Comparison of ENCODE assay signal across 8 cellular contexts in the genomic region with DNA sequence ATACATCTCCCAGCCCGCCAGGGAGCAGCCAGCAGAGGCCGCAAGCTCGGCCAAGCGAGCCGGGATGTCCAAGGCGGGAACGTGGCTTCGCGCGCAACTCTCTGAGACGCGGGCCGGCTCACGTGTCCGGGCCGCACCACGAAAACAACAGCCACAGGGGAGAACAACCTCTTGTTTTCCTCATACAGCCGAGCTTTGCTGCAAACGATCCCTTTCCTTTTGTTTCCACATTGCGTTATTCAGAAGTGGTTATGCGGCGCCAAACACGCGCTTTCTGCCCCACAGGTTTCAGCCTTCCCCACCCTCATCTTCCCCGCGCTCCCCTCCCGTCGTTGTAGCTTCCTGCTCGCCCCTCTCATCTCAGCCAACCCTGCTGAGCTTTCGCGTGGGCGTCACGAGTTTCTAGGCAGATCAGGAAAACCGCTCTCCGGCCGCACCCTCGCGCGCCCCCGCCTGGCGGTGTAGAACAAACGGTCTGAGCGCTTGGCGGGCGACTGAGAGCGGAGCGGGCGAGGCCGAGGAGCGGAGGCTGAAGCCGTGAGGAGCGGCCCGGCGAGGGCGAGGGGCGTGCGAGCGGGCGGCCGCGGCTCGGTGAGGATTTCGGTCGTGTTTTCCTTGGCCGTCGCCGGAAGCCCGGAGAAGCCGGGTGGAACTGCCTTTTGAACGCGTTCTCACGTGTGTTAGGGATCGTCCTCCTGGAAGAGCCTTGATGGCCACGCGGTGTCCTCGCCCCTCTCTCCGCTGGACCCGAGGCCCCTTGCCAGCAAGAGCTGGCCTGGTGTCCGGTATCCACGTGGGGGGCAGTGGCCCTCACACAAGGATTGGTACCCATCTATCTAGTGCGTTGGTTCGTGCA. TPM values are rescaled to one million over a fixed set of nuclear protein-coding genes. Genes with fewer than 3 reads are reported as not detected.
DNase-seq lines count a peak whose midpoint lies in the region; ATAC-seq and TF ChIP-seq lines count a peak whose summit lies in the region.

No MANE protein-coding gene starts in this region.

- H3K18ac ChIP-seq in mesendoderm (ENCODE audit: low read length), result no peak overlapping the region

- no peaks in the 10 kb centered on the region for H4K20me1 ChIP-seq in HCT116 (ENCODE audit: insufficient read depth)

- H3K9ac ChIP-seq in HCT116 (ENCODE audit: low read length) (peak overlapping the region; percentile 50), endodermal cell (ENCODE audit: extremely low read depth, low read length, poor library complexity, severe bottlenecking) (peak overlapping the region; percentile 44), mesendoderm (ENCODE audit: low read length) (peak overlapping the region; percentile 25)

- peak overlapping the region; percentile 96 for H3K27ac Mint-ChIP-seq in endodermal cell

- peaks cover 20% of the 10 kb centered on the region for H3K9me3 Mint-ChIP-seq in endodermal cell

- no peak overlapping the region for H4K8ac ChIP-seq in mesendoderm (ENCODE audit: low read depth, low read length)

- H3K4me2 ChIP-seq in HCT116 (ENCODE audit: low read length) (peak overlapping the region; percentile 77), mesendoderm (ENCODE audit: low read length) (no peak overlapping the region)

- RAD21 ChIA-PET in HCT116 (lab: Charles Lee; ENCODE audit: low non-redundant PET in 1 of 2, low total read pairs in 2 of 2, uncharacterized antibody in 2 of 2, unreplicated experiment in 2 of 2), result no interaction called here

- CTCF ChIA-PET in HCT116 (lab: Charles Lee), result interaction anchor here (0.7 to 1.3 kb wide), 10 partner anchors 9 to 423 kb away, joined by 3 to 9 read pairs (median 4); partner anchors contain the start of genes CCDC47, DDX42 and GH2

- no peak overlapping the region for H2AK5ac ChIP-seq in mesendoderm (ENCODE audit: low read length)

- peak in 2 of 3 experiments; percentile 56 to 68; a peak in 4 of 6 replicates for TF ChIP-seq CTCF in HCT116 (IDR thresholded peaks at IDR 0.05 in 2 of 3, conservative IDR thresholded peaks at IDR 0.05 in 1 of 3; ENCODE audit: borderline replicate concordance in 1 of 3, insufficient read depth in 1 of 3, low read depth in 2 of 3, low read length in 2 of 3)
- TF ChIP-seq CTCF in endodermal cell (conservative IDR thresholded peaks at IDR 0.05), result peak; percentile 75

- H3K27me3 Mint-ChIP-seq in endodermal cell (ENCODE audit: insufficient read depth), result peaks cover 68% of the 10 kb centered on the region

- 67 to 76% methylated on average over 56 to 82 of the region's 82 CpGs for WGBS in endodermal cell (ENCODE audit: insufficient coverage in 1 of 2, insufficient read length in 1 of 2), 2 experiments
- WGBS in mesendoderm (ENCODE audit: extremely low coverage, insufficient coverage, low lambda C conversion rate), result no CpG with 5 or more reads among the region's 82 CpGs

- H3K27me3 ChIP-seq in HCT116 (ENCODE audit: insufficient read depth, low read length) (no peaks in the 10 kb centered on the region), endodermal cell (ENCODE audit: control insufficient read depth, insufficient read depth, low read length, poor library complexity, severe bottlenecking) (peaks cover 21% of the 10 kb centered on the region), mesendoderm (ENCODE audit: insufficient read depth, low read length, poor library complexity) (no peaks in the 10 kb centered on the region)

- peaks cover 0 to 5% of the 10 kb centered on the region in 2 experiments; a peak in 1 of 4 replicates for H3K9me3 ChIP-seq in HCT116 (ENCODE audit: control insufficient read depth in 1 of 2, insufficient read depth in 1 of 2, low read depth in 1 of 2, low read length in 2 of 2)
- H3K9me3 ChIP-seq in endodermal cell (ENCODE audit: control insufficient read depth, low read length), result no peaks in the 10 kb centered on the region

- H3K27ac ChIP-seq in HCT116 (ENCODE audit: low read depth, low read length) (peak overlapping the region; percentile 61), endodermal cell (ENCODE audit: low read depth, low read length) (no peak overlapping the region), mesendoderm (ENCODE audit: low read depth, low read length) (no peak overlapping the region)

- H3K23ac ChIP-seq in mesendoderm (ENCODE audit: low read length), result no peak overlapping the region

- H3K4ac ChIP-seq in mesendoderm (ENCODE audit: low read depth, low read length), result no peak overlapping the region

- BruUV-seq in HCT116 (replicated peaks; lab: Mats Ljungman, UMichigan), result TSS peak; percentile 58

- H2BK120ac ChIP-seq in mesendoderm (ENCODE audit: low read depth, low read length), result no peak overlapping the region

- H2AFZ ChIP-seq in HCT116 (ENCODE audit: low read depth, low read length, poor library complexity, severe bottlenecking), result peak overlapping the region; percentile 5

- DNase-seq in GDM1 (lab: John Stamatoyannopoulos, UW) (peak; percentile 84), HCT116 (ENCODE audit: low read depth, low spot score) (peak; percentile 99), NCI-H226 (peak; percentile 54), endodermal cell (peak; percentile 99), mesendoderm (peak; percentile 97), NCI-H345 treated with DMSO at 0.1 percent for 48 hours (lab: John Stamatoyannopoulos, UW; ENCODE audit: unreplicated experiment) (no peak)
- peak; percentile 82 for DNase-seq in activated CD8-positive, alpha-beta memory T cell treated with anti-CD3 and anti-CD28 coated beads, Interleukin-2, amount 50 U/mL, for 1 hour (ENCODE audit: extremely low read depth)
- DNase-seq in stimulated activated CD8-positive, alpha-beta memory T cell treated with anti-CD3 and anti-CD28 coated beads, Interleukin-15, amount 100 ng/mL, for 1 hour (ENCODE audit: low read depth), result peak; percentile 92

- peaks cover 3% of the 10 kb centered on the region for H3K4me1 Mint-ChIP-seq in endodermal cell

- H3K79me1 ChIP-seq in mesendoderm (ENCODE audit: low read length), result no peaks in the 10 kb centered on the region

- no peak for TF ChIP-seq RAD21 in HCT116 (IDR thresholded peaks at IDR 0.05; ENCODE audit: low read depth)

- intact Hi-C loops in HCT116 (cut with micrococcal nuclease), result no loop called here

- peak; percentile 17 for TF ChIP-seq POLR2A in HCT116 (IDR thresholded peaks at IDR 0.05; ENCODE audit: borderline replicate concordance, extremely low read depth, insufficient read depth, insufficient read length)

- no peak overlapping the region for H2BK5ac ChIP-seq in mesendoderm (ENCODE audit: low read length)

- H4K5ac ChIP-seq in mesendoderm (ENCODE audit: low read length), result no peak overlapping the region

- peak overlapping the region; percentile 18 to 52 for H3K4me3 ChIP-seq in HCT116 (replicated peaks in 1 of 2; ENCODE audit: low read depth in 1 of 2, low read length in 2 of 2)
- no peak overlapping the region for H3K4me3 ChIP-seq in endodermal cell (ENCODE audit: low read length)
- H3K4me3 ChIP-seq in mesendoderm (ENCODE audit: low read length), result no peak overlapping the region

- H3K79me2 ChIP-seq in HCT116 (ENCODE audit: insufficient read depth, low read length) (no peaks in the 10 kb centered on the region), mesendoderm (ENCODE audit: control insufficient read depth, insufficient read depth, low read length) (no peaks in the 10 kb centered on the region)

- POLR2A ChIA-PET in HCT116 (lab: Charles Lee), result no interaction called here

- H3K4me1 ChIP-seq in HCT116 (ENCODE audit: control insufficient read depth in 1 of 2, insufficient read depth in 2 of 2, low read length in 2 of 2) (peaks cover 12 to 28% of the 10 kb centered on the region in 2 experiments), endodermal cell (ENCODE audit: control insufficient read depth, insufficient read depth, low read length) (no peaks in the 10 kb centered on the region), mesendoderm (ENCODE audit: control insufficient read depth, low read depth, low read length) (no peaks in the 10 kb centered on the region)

- no peaks in the 10 kb centered on the region for H3K36me3 Mint-ChIP-seq in endodermal cell (ENCODE audit: low read depth)

- peak overlapping the region; percentile 53 for H3K4me3 Mint-ChIP-seq in endodermal cell

- H2BK15ac ChIP-seq in mesendoderm (replicated peaks; ENCODE audit: low read depth), result no peak overlapping the region

- H3K56ac ChIP-seq in mesendoderm (ENCODE audit: low read length), result peak overlapping the region; percentile 73

- H3K9me2 ChIP-seq in HCT116 (ENCODE audit: insufficient read depth), result no peaks in the 10 kb centered on the region

- H3K36me3 ChIP-seq in HCT116 (ENCODE audit: control insufficient read depth in 1 of 2, insufficient read depth in 2 of 2, low read length in 2 of 2) (no peaks in the 10 kb centered on the region), endodermal cell (ENCODE audit: control insufficient read depth, insufficient read depth, low read length) (no peaks in the 10 kb centered on the region), mesendoderm (ENCODE audit: control insufficient read depth, insufficient read depth, low read length) (no peaks in the 10 kb centered on the region)

- ATAC-seq in HCT116, result peak; percentile 94

RNA-seq across cellular contexts. Expression of gene SMARCD2, which starts 6.6 kb away (rescaled TPM):
- 168 TPM for total RNA-seq in HCT116 (2021; ENCODE audit: unreplicated experiment)
- 169 and 186 TPM in 2 replicates for polyA plus RNA-seq in HCT116 (2012)
- 10 to 100 TPM; 68.8 to 82.1 TPM for total RNA-seq in endodermal cell
- 43.3 TPM for polyA plus RNA-seq in endodermal cell (2013, experiment 1 of 2)
- 43.8 TPM for polyA plus RNA-seq in endodermal cell (2013, experiment 2 of 2)
- polyA plus RNA-seq in mesendoderm (2013, experiment 1 of 2), result 39.6 TPM
- polyA plus RNA-seq in mesendoderm (2013, experiment 2 of 2), result 40.6 TPM

RNA-seq across cellular contexts. Expression of gene FTSJ3, which starts 21.6 kb away (rescaled TPM):
- total RNA-seq in HCT116 (2021; ENCODE audit: unreplicated experiment) (70.9 TPM), endodermal cell (10 to 100 TPM; 58.5 to 72.3 TPM)
- 35.8 and 40.6 TPM in 2 replicates for polyA plus RNA-seq in HCT116 (2012)
- polyA plus RNA-seq in endodermal cell (2013, experiment 1 of 2), result 34.3 TPM
- polyA plus RNA-seq in endodermal cell (2013, experiment 2 of 2), result 28.1 TPM
- 52.0 TPM for polyA plus RNA-seq in mesendoderm (2013, experiment 1 of 2)
- polyA plus RNA-seq in mesendoderm (2013, experiment 2 of 2), result 50.6 TPM

RNA-seq across cellular contexts. Expression of gene PSMC5, which starts 21.8 kb away (rescaled TPM):
- total RNA-seq in HCT116 (2021; ENCODE audit: unreplicated experiment) (193 TPM), endodermal cell (100 to 1,000 TPM; 137 TPM)
- polyA plus RNA-seq in HCT116 (2012), result 205 and 235 TPM in 2 replicates
- polyA plus RNA-seq in endodermal cell (2013, experiment 1 of 2), result 119 TPM
- 111 TPM for polyA plus RNA-seq in endodermal cell (2013, experiment 2 of 2)
- polyA plus RNA-seq in mesendoderm (2013, experiment 1 of 2), result 119 TPM
- polyA plus RNA-seq in mesendoderm (2013, experiment 2 of 2), result 121 TPM

RNA-seq across cellular contexts. Expression of gene CSH2, which starts 24.4 kb away (rescaled TPM):
- total RNA-seq in HCT116 (2021; ENCODE audit: unreplicated experiment), result not detected
- polyA plus RNA-seq in HCT116 (2012), result 0.05 and 0.31 TPM in 2 replicates
- under 1 TPM in 1 of 2 donors, not detected in 1; 0.57 TPM for total RNA-seq in endodermal cell
- not detected for polyA plus RNA-seq in endodermal cell (2013, experiment 1 of 2)
- polyA plus RNA-seq in endodermal cell (2013, experiment 2 of 2), result not detected
- 1.3 TPM for polyA plus RNA-seq in mesendoderm (2013, experiment 1 of 2)
- polyA plus RNA-seq in mesendoderm (2013, experiment 2 of 2), result 1.7 TPM

RNA-seq across cellular contexts. Expression of gene GH2, which starts 32.7 kb away (rescaled TPM):
- total RNA-seq in HCT116 (2021; ENCODE audit: unreplicated experiment) (not detected), endodermal cell (under 1 TPM; 0.42 to 0.49 TPM)
- 0.06 TPM in 1 of 2 replicates, not detected in the other for polyA plus RNA-seq in HCT116 (2012)
- polyA plus RNA-seq in endodermal cell (2013, experiment 1 of 2), result not detected
- not detected for polyA plus RNA-seq in endodermal cell (2013, experiment 2 of 2)
- 1.4 TPM for polyA plus RNA-seq in mesendoderm (2013, experiment 1 of 2)
- 1.6 TPM for polyA plus RNA-seq in mesendoderm (2013, experiment 2 of 2)

Comparison
In these comparisons a context has a peak if more than half of its experiments do, and no peak if none do; other contexts are left out.
1. H3K4me3 ChIP-seq: peak in HCT116 (2 of 2); none in endodermal cell (single experiment) and mesendoderm (single experiment).
2. Peak in every context shown above with its lines, with median percentiles within 50 percentile points of each other: H3K9ac ChIP-seq.